In the genomic region with DNA sequence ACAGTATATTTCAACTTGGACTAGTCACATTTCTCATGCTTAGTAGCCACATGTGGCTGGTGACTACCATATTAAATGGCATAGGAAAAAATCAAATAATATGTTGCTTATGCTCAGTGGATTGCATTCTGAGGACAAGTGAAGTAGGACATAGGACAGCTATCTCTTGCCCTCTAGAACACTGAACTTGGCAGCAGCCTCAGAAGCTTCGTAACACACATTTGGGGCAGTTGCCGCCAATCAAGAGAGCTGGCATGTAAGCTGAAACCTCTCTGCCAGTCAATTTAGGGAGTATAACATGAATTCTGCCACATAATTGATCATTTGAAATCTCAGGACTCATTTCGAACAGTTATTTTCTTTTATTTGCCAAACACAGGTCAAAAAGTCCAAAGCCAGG, we compare ENCODE assay signal across 1 cellular context.
TF ChIP-seq lines count a peak whose summit lies in the region.

No MANE protein-coding gene starts in this region.

TF ChIP-seq in HepG2, 621 proteins besides CTCF, POLR2A, EP300 and RAD21 (continued from another document):
- no peak for TF ChIP-seq SOX5 (CRISPR knock-in tag; IDR thresholded peaks at IDR 0.05; ENCODE audit: borderline replicate concordance)
- TF ChIP-seq, protein P1, sequence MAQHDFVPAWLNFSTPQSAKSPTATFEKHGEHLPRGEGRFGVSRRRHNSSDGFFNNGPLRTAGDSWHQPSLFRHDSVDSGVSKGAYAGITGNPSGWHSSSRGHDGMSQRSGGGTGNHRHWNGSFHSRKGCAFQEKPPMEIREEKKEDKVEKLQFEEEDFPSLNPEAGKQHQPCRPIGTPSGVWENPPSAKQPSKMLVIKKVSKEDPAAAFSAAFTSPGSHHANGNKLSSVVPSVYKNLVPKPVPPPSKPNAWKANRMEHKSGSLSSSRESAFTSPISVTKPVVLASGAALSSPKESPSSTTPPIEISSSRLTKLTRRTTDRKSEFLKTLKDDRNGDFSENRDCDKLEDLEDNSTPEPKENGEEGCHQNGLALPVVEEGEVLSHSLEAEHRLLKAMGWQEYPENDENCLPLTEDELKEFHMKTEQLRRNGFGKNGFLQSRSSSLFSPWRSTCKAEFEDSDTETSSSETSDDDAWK (CRISPR knock-in tag; IDR thresholded peaks at IDR 0.05): no peak
- no peak for TF ChIP-seq MTA1 (CRISPR knock-in tag; IDR thresholded peaks at IDR 0.05; ENCODE audit: borderline replicate concordance)
- no peak for TF ChIP-seq SOX6 (IDR thresholded peaks at IDR 0.05)
- no peak for TF ChIP-seq SOX6 (CRISPR knock-in tag; IDR thresholded peaks at IDR 0.05)
- TF ChIP-seq, protein P2, sequence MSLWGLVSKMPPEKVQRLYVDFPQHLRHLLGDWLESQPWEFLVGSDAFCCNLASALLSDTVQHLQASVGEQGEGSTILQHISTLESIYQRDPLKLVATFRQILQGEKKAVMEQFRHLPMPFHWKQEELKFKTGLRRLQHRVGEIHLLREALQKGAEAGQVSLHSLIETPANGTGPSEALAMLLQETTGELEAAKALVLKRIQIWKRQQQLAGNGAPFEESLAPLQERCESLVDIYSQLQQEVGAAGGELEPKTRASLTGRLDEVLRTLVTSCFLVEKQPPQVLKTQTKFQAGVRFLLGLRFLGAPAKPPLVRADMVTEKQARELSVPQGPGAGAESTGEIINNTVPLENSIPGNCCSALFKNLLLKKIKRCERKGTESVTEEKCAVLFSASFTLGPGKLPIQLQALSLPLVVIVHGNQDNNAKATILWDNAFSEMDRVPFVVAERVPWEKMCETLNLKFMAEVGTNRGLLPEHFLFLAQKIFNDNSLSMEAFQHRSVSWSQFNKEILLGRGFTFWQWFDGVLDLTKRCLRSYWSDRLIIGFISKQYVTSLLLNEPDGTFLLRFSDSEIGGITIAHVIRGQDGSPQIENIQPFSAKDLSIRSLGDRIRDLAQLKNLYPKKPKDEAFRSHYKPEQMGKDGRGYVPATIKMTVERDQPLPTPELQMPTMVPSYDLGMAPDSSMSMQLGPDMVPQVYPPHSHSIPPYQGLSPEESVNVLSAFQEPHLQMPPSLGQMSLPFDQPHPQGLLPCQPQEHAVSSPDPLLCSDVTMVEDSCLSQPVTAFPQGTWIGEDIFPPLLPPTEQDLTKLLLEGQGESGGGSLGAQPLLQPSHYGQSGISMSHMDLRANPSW (CRISPR knock-in tag; IDR thresholded peaks at IDR 0.05; ENCODE audit: borderline replicate concordance): no peak
- TF ChIP-seq RARA (CRISPR knock-in tag; IDR thresholded peaks at IDR 0.05): no peak
- TF ChIP-seq MEF2D (CRISPR knock-in tag; IDR thresholded peaks at IDR 0.05): no peak
- TF ChIP-seq ZBTB7B (CRISPR knock-in tag; IDR thresholded peaks at IDR 0.05): no peak
- TF ChIP-seq, protein P3, sequence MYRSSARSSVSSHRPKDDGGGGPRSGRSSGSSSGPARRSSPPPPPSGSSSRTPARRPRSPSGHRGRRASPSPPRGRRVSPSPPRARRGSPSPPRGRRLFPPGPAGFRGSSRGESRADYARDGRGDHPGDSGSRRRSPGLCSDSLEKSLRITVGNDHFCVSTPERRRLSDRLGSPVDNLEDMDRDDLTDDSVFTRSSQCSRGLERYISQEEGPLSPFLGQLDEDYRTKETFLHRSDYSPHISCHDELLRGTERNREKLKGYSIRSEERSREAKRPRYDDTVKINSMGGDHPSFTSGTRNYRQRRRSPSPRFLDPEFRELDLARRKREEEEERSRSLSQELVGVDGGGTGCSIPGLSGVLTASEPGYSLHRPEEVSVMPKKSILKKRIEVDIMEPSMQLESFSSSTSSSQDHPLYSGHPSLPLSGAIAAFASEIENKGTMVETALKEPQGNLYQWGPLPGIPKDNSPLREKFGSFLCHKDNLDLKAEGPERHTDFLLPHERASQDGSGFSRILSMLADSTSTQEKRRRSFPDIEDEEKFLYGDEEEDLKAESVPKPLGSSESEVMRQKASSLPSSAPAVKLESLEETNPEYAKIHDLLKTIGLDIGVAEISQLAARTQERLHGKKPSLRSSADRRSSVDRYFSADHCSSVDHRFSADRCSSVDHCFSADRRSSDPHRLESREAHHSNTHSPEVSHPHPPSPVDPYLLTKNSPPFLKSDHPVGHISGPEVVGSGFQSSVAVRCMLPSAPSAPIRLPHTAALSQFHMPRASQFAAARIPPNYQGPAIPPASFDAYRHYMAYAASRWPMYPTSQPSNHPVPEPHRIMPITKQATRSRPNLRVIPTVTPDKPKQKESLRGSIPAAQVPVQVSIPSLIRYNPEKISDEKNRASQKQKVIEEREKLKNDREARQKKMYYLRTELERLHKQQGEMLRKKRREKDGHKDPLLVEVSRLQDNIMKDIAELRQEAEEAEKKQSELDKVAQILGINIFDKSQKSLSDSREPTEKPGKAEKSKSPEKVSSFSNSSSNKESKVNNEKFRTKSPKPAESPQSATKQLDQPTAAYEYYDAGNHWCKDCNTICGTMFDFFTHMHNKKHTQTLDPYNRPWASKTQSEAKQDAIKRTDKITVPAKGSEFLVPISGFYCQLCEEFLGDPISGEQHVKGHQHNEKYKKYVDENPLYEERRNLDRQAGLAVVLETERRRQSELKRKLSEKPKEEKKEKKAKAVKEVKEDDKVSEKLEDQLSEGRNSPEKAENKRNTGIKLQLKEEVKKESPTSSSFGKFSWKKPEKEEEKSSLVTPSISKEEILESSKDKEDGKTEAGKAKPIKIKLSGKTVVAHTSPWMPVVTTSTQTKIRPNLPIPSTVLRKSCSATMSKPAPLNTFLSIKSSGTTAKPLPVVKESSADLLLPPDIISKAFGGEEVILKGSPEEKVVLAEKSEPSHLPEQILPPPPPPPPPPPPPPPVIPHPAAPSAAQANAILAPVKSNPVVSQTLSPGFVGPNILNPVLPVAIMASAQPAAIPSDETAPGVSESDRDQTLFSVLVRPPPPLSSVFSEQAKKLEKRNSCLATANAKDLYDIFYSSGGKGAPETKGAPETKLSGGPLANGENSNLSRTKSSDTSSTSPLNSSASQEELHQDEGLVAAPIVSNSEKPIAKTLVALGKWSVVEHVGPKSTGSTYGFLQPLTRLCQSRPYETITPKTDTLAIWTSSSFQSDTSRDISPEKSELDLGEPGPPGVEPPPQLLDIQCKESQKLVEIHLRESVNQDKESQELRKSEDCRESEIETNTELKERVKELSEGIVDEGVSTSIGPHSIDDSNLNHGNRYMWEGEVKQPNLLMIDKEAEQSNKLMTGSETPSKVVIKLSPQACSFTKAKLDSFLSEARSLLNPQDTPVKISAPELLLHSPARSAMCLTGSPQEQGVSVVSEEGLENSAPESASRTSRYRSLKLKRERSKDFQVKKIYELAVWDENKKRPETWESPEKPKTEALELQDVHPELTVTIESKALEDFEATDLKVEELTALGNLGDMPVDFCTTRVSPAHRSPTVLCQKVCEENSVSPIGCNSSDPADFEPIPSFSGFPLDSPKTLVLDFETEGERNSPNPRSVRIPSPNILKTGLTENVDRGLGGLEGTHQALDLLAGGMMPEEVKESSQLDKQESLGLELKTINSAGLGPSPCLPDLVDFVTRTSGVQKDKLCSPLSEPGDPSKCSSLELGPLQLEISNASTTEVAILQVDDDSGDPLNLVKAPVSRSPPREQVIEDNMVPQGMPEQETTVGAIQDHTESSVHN (CRISPR knock-in tag; IDR thresholded peaks at IDR 0.05): no peak
